Comparison of ENCODE assay signal across 26 cellular contexts in the genomic region with DNA sequence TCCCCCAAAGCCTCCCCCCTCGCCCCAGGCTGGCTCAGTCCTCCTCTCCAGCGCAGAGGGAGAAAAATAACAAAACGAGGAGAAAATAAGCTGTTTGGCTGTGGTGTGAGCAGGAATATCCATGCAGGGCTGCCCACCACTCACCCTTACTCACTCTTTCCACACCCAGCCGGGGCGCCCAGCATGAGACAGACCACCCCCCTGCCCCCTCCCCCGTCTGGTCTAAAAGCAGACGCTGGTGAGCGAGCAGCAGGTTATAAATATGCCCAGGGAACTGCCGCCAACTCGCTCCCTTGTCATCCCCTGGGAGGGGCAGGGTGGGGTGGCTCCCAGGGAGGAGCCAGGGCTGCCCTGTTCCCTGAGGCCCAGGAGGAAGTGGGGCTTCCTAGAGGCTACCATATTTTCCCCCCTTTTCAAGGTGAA. TPM values are rescaled to one million over a fixed set of nuclear protein-coding genes. Genes with fewer than 3 reads are reported as not detected.
DNase-seq lines count a peak whose midpoint lies in the region; ATAC-seq and TF ChIP-seq lines count a peak whose summit lies in the region.
"Had no signal": no experiment of that assay in that cellular context is flagged by ENCODE, and none has a peak within 500 bp of the region (broad histone marks: within the 10 kb centered on the region; RNA-seq: fewer than 3 reads in every experiment).

No MANE protein-coding gene starts in this region.

- H3K36me3 ChIP-seq in aorta (ENCODE audit: control insufficient read depth in 1 of 2, insufficient read depth in 2 of 2, low read length in 1 of 2) (no peaks in the 10 kb centered on the region), WERI-Rb-1 (no peaks in the 10 kb centered on the region)
- H3K36me3 ChIP-seq: ascending aorta, MG63, spleen had no signal

- H3K27me3 ChIP-seq in aorta (ENCODE audit: control insufficient read depth in 1 of 2, insufficient read depth in 2 of 2, low read length in 1 of 2) (no peaks in the 10 kb centered on the region), WERI-Rb-1 (ENCODE audit: insufficient read depth, low read depth, severe bottlenecking) (peaks cover 15% of the 10 kb centered on the region)

- H3K9me3 ChIP-seq in aorta (ENCODE audit: control insufficient read depth, low read length) (no peaks in the 10 kb centered on the region), WERI-Rb-1 (ENCODE audit: severe bottlenecking) (no peaks in the 10 kb centered on the region)
- H3K9me3 ChIP-seq: ascending aorta, MG63, spleen had no signal

- DNase-seq in NCI-H1436 (lab: John Stamatoyannopoulos, UW) (peak; percentile 39), NCI-H1436 treated with DMSO at 0.1 percent for 48 hours (lab: John Stamatoyannopoulos, UW) (no peak), coronary artery (ENCODE audit: low spot score) (no peak), islet precursor cell (peak; percentile 80), aorta (peak; percentile 68 to 91), DMS153 (lab: John Stamatoyannopoulos, UW) (no peak), WERI-Rb-1 (no peak), KBM-7 (no peak)
- DNase-seq: activated CD4-positive, alpha-beta T cell treated with anti-CD3 and anti-CD28 coated beads for 4 hours; activated naive CD4-positive, alpha-beta T cell treated with anti-CD3 and anti-CD28 coated beads, Interleukin-2, amount 50 U/mL, for 16 hours; EL; erythroblast; foreskin keratinocyte; MG63; NCI-H1417 treated with DMSO at 0.1 percent for 48 hours; NCI-H2227 treated with DMSO at 0.1 percent for 48 hours; OCI-M1; SIG-M5; spleen; stimulated activated CD4-positive, alpha-beta T cell treated with anti-CD3 and anti-CD28 coated beads, Interleukin-4, amount 100 ng/mL, for 1 hour; stimulated activated naive CD4-positive, alpha-beta T cell treated with Interleukin-2 at 50 U/mL for 16 hours had no signal

- peak; percentile 47 for ATAC-seq in aorta (ENCODE audit: low FRiP score)
- ATAC-seq: foreskin keratinocyte, GM23338 had no signal

- no peak for TF ChIP-seq CTCF in coronary artery (IDR thresholded peaks at IDR 0.05)
- TF ChIP-seq CTCF in WERI-Rb-1 (IDR thresholded peaks at IDR 0.05; ENCODE audit: low read depth, low read length) = no peak

- H3K27ac ChIP-seq in coronary artery (peak overlapping the region in 1 of 2 donors; percentile 63), aorta (ENCODE audit: low read depth in 1 of 2, low read length in 2 of 2) (no peak overlapping the region), WERI-Rb-1 (no peak overlapping the region)
- H3K27ac ChIP-seq: ascending aorta, foreskin keratinocyte, spleen had no signal

- 5 to 6% methylated on average over 10 of the region's 10 CpGs for WGBS in aorta, 2 donors

- H3K4me3 ChIP-seq in coronary artery (peak overlapping the region; percentile 54), aorta (ENCODE audit: low read length in 2 of 2) (no peak overlapping the region), WERI-Rb-1 (ENCODE audit: low read depth, low read length) (no peak overlapping the region)
- H3K4me3 ChIP-seq: GM23338, lung, MG63, spleen had no signal

- in situ Hi-C loops in KBM-7 (cut with MboI; ENCODE audit: low pct_unique_long_range_greater_than_20kb, low sequenced_read_pairs) = no loop called here

- no peaks in the 10 kb centered on the region for H3K4me1 ChIP-seq in aorta (ENCODE audit: control insufficient read depth in 1 of 2, insufficient read depth in 2 of 2, low read length in 2 of 2)
- H3K4me1 ChIP-seq: foreskin keratinocyte had no signal

- intact Hi-C loops in aorta (cut with DNase I) = loop anchor here in 1 of 2 donors (5.0 kb wide), 1 partner anchor 133 kb away; the partner anchor contains the start of gene DDX23

RNA-seq across cellular contexts. Expression of gene WNT1, which starts 7.4 kb away (rescaled TPM):
- not detected for total RNA-seq in aorta
- not detected for polyA plus RNA-seq in aorta
- total RNA-seq: ascending aorta, foreskin keratinocyte, GM23338, pulmonary artery endothelial cell had no signal
- polyA plus RNA-seq: foreskin keratinocyte, GM23338 had no signal

RNA-seq across cellular contexts. Expression of gene DDN, which starts 13.7 kb away (rescaled TPM):
- under 1 TPM in 1 of 2 donors, not detected in 1; 0.10 TPM for total RNA-seq in aorta
- under 1 TPM in 1 of 2 donors, not detected in 1; 0.50 TPM for polyA plus RNA-seq in aorta
- total RNA-seq: ascending aorta had no signal
- polyA plus RNA-seq: GM23338, IgD-negative memory B cell had no signal

RNA-seq across cellular contexts. Expression of gene WNT10B, which starts 14.0 kb away (rescaled TPM):
- 1 to 10 TPM in 1 of 2 donors, under 1 TPM in 1; 0.55 to 4.9 TPM for total RNA-seq in aorta
- not detected for polyA plus RNA-seq in aorta
- total RNA-seq: GM23338 had no signal
- polyA plus RNA-seq: GM23338, IgD-negative memory B cell had no signal

RNA-seq across cellular contexts. Expression of gene ARF3, which starts 28.2 kb away (rescaled TPM):
- 100 to 1,000 TPM; 153 to 155 TPM for total RNA-seq in aorta
- 10 to 100 TPM; 65.3 to 65.5 TPM for polyA plus RNA-seq in aorta

RNA-seq across cellular contexts. Expression of gene PRKAG1, which starts 33.1 kb away (rescaled TPM):
- total RNA-seq in aorta = 10 to 100 TPM; 44.8 to 50.6 TPM
- 10 to 100 TPM; 48.0 to 57.1 TPM for polyA plus RNA-seq in aorta

Comparison
In these comparisons a context has a peak if more than half of its experiments do, and no peak if none do; other contexts are left out.
1. DNase-seq: peak in NCI-H1436 (single experiment), islet precursor cell (single experiment) and aorta (2 of 2); none in NCI-H1436 treated with DMSO at 0.1 percent for 48 hours (single experiment), coronary artery (single experiment), DMS153 (single experiment), WERI-Rb-1 (single experiment) and KBM-7 (single experiment).